In the genomic region with DNA sequence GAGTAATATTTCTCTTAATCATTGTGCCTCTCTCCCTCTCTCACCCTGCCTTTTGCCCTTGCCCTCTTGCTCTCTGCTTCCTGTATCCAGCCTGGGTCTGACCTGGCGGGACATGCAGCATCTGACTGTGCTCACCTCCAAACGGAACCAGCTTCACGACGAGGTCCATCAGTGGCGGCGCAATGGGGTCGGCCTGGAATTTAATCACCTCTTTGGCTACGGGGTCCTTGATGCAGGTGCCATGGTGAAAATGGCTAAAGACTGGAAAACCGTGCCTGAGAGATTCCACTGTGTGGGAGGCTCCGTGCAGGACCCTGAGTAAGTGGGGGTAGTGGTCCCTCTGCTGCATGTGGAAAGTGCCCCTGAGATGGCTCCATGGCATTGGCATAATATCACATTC, we compare ENCODE assay signal across 8 cellular contexts.
"Had no signal": no experiment of that assay in that cellular context is flagged by ENCODE, and none has a peak within 500 bp of the region (broad histone marks: within the 10 kb centered on the region; RNA-seq: fewer than 3 reads in every experiment).

No MANE protein-coding gene starts in this region.

- H3K4me3 ChIP-seq: GM23248, HAP-1 had no signal

- H3K4me3 Mint-ChIP-seq: HFFc6 had no signal

- DNase-seq: GM23248, GOT3, H7, HFFc6, IMR-90 had no signal

- ATAC-seq: HCT116 had no signal

- H3K9me3 Mint-ChIP-seq: HFFc6 had no signal

- H3K36me3 ChIP-seq: HAP-1 had no signal

- H3K9me3 ChIP-seq: HAP-1 had no signal

- H3K27ac ChIP-seq: GM23248, HL-60 had no signal

- H3K4me1 ChIP-seq: HAP-1 had no signal

- H3K27ac Mint-ChIP-seq: HFFc6 had no signal
